In genomic region chr3:136632625-136633081, GRCh38 we compare ENCODE assay signal across 19 cellular contexts.
A peak's percentile ranks its signal among the peaks of the same experiment; 100 is the strongest.
DNase-seq lines count a peak whose midpoint lies in the region; ATAC-seq, FAIRE-seq and TF ChIP-seq lines count a peak whose summit lies in the region.
"Had no signal": no experiment of that assay in that cellular context is flagged by ENCODE, and none has a peak within 500 bp of the region (broad histone marks: within the 10 kb centered on the region; RNA-seq: fewer than 3 reads in every experiment).

No MANE protein-coding gene starts in this region.

- CTCF ChIA-PET in K562 (lab: Yijun Ruan, JAX; ENCODE audit: low intra/inter-chr PET ratio) = no interaction called here

- peak; percentile 34 for DNase-seq in EH (ENCODE audit: low read depth)
- peak; percentile 50 for DNase-seq in LHCN-M2 (ENCODE audit: low read depth)
- DNase-seq in K562 (ENCODE audit: extremely low read depth in 1 of 4, low spot score in 3 of 4) = no peak
- no peak for DNase-seq in osteoblast (ENCODE audit: insufficient read length, low spot score, missing footprints)
- DNase-seq in effector CD4-positive, alpha-beta T cell = no peak
- no peak for DNase-seq in cardiac septum (ENCODE audit: low spot score)
- DNase-seq in activated gamma-delta T cell (lab: John Stamatoyannopoulos, UW) = no peak
- DNase-seq: activated CD4-positive, alpha-beta memory T cell treated with anti-CD3 and anti-CD28 coated beads, Interleukin-2, amount 10 ng/mL, durations not matched to agents 7 days and 5 days; adrenal gland; gastrocnemius medialis; NCI-H1092; right cardiac atrium; stimulated activated CD4-positive, alpha-beta T cell treated with anti-CD3 and anti-CD28 coated beads, Interleukin-4, amount 100 ng/mL, for 1 hour; stimulated activated CD8-positive, alpha-beta memory T cell treated with anti-CD3 and anti-CD28 coated beads, Interleukin-4, amount 100 ng/mL, for 48 hours had no signal

- TF ChIP-seq EP300 in K562 (IDR thresholded peaks at IDR 0.05; ENCODE audit: low read length) = no peak

- 62% methylated on average over 5 of the region's 5 CpGs for WGBS in K562 (ENCODE audit: insufficient coverage, low coverage, missing lambda C conversion rate)

- H4K20me1 ChIP-seq in K562 (replicated peaks; ENCODE audit: control insufficient read depth, insufficient read depth, low read length) (no peaks in the 10 kb centered on the region), osteoblast (ENCODE audit: insufficient read depth, low read length) (peaks cover 9% of the 10 kb centered on the region)

- no peak overlapping the region for H3K9ac ChIP-seq in K562 (ENCODE audit: insufficient read depth in 1 of 2, low read depth in 2 of 2, low read length in 2 of 2)
- H3K9ac ChIP-seq: BLaER1 treated with 17β-estradiol and CSF1 and Interleukin-3, amounts not matched to agents 10 nM and 100 nM; neural progenitor cell had no signal

- TF ChIP-seq CTCF in K562 (IDR thresholded peaks at IDR 0.05 in 2 of 3, conservative IDR thresholded peaks at IDR 0.05 in 1 of 3; ENCODE audit: insufficient read depth in 2 of 3, low read depth in 1 of 3, low read length in 3 of 3) = no peak
- TF ChIP-seq CTCF in osteoblast (IDR thresholded peaks at IDR 0.05; ENCODE audit: extremely low read depth, low read depth, low read length) = no peak

- H3K4me2 ChIP-seq in K562 (ENCODE audit: insufficient read depth, low read length) (no peak overlapping the region), osteoblast (ENCODE audit: insufficient read depth, low read length) (peak overlapping the region; percentile 26)
- H3K4me2 ChIP-seq: BLaER1 treated with 17β-estradiol and CSF1 and Interleukin-3, amounts not matched to agents 10 nM and 100 nM; neural progenitor cell had no signal

- in situ Hi-C loops in K562 (cut with MboI) = no loop called here

- H3K4me1 ChIP-seq in K562 (replicated peaks in 1 of 2; ENCODE audit: control insufficient read depth in 2 of 2, insufficient read depth in 2 of 2, low read length in 2 of 2) (peaks cover 0 to 6% of the 10 kb centered on the region in 2 experiments; a peak in 3 of 5 replicates), osteoblast (ENCODE audit: insufficient read depth, low read length) (peaks cover 19% of the 10 kb centered on the region)
- H3K4me1 ChIP-seq: BLaER1 treated with 17β-estradiol and CSF1 and Interleukin-3, amounts not matched to agents 10 nM and 100 nM; neural progenitor cell had no signal

- H3K27me3 ChIP-seq in K562 (ENCODE audit: control insufficient read depth in 2 of 2, insufficient read depth in 2 of 2, low read length in 2 of 2) (no peaks in the 10 kb centered on the region), osteoblast (ENCODE audit: insufficient read depth, low read length) (no peaks in the 10 kb centered on the region)
- H3K27me3 ChIP-seq: adrenal gland; BLaER1 treated with 17β-estradiol and CSF1 and Interleukin-3, amounts not matched to agents 10 nM and 100 nM; gastrocnemius medialis; neural progenitor cell; SJSA1 had no signal

- no peak for TF ChIP-seq RAD21 in K562 (CRISPR knock-in tag; conservative IDR thresholded peaks at IDR 0.05 in 1 of 2, IDR thresholded peaks at IDR 0.05 in 1 of 2)

- H3K9me3 ChIP-seq in K562 (replicated peaks; ENCODE audit: control insufficient read depth, insufficient read depth, low read depth, low read length) (0 out of 2 replicates have a peak, but pooled peaks cover 2% of the 10 kb centered on the region), osteoblast (ENCODE audit: low read depth, low read length) (no peaks in the 10 kb centered on the region)
- H3K9me3 ChIP-seq: adrenal gland, gastrocnemius medialis, SJSA1 had no signal

- H2AFZ ChIP-seq in K562 (ENCODE audit: low read depth, low read length) = peak overlapping the region; percentile 11; the same call in 1 of the 2 replicates
- H2AFZ ChIP-seq in osteoblast (ENCODE audit: low read length) = no peak overlapping the region
- H2AFZ ChIP-seq: neural progenitor cell had no signal

- no TSS peak for BruUV-seq in K562 (replicated peaks; lab: Mats Ljungman, UMichigan)

- H3K79me2 ChIP-seq in K562 (ENCODE audit: control insufficient read depth, insufficient read depth, low read length) (peaks cover 32% of the 10 kb centered on the region; the same call in 2 of the 3 replicates), osteoblast (ENCODE audit: insufficient read depth, low read length) (peaks cover 83% of the 10 kb centered on the region)

- H3K4me3 ChIP-seq in K562 (no peak overlapping the region), osteoblast (ENCODE audit: insufficient read depth, low read length) (no peak overlapping the region)
- H3K4me3 ChIP-seq: adrenal gland; BLaER1 treated with 17β-estradiol and CSF1 and Interleukin-3, amounts not matched to agents 10 nM and 100 nM; gastrocnemius medialis; neural progenitor cell; SJSA1 had no signal

- TF ChIP-seq POLR2A in K562 (conservative IDR thresholded peaks at IDR 0.05) = no peak

- peak; percentile 56; the same call in 2 of the 3 replicates for ATAC-seq in K562
- ATAC-seq: activated T-helper 17 cell treated with anti-CD3 and anti-CD28 coated beads, Interleukin-2, amount 50 U/mL, for 72 hours; gastrocnemius medialis; right cardiac atrium had no signal

- no peak overlapping the region for H3K27ac ChIP-seq in K562 (ENCODE audit: extremely low read depth, low read depth, low read length)
- no peak overlapping the region for H3K27ac ChIP-seq in osteoblast (ENCODE audit: low read depth, low read length)
- H3K27ac ChIP-seq: adrenal gland; BLaER1 treated with 17β-estradiol and CSF1 and Interleukin-3, amounts not matched to agents 10 nM and 100 nM; gastrocnemius medialis; neural progenitor cell; SJSA1 had no signal

- POLR2A ChIA-PET in K562 (lab: Yijun Ruan, JAX) = interaction anchor here (1.4 kb wide), 1 partner anchor 10 kb away, joined by 3 read pairs; no protein-coding TSS in a partner anchor

- FAIRE-seq in K562 (lab: Jason Lieb, UNC) = no peak
- FAIRE-seq: endothelial cell of umbilical vein had no signal

- H3K36me3 ChIP-seq in K562 (ENCODE audit: control insufficient read depth, insufficient read depth, low read length) (peaks cover 7% of the 10 kb centered on the region; the same call in 1 of the 3 replicates), osteoblast (ENCODE audit: insufficient read depth, low read length) (peaks cover 5% of the 10 kb centered on the region)
- H3K36me3 ChIP-seq: adrenal gland, gastrocnemius medialis, neural progenitor cell had no signal

- intact Hi-C loops in K562 (cut with micrococcal nuclease) (no loop called here), cardiac septum (cut with DNase I) (no loop called here)

- no peaks in the 10 kb centered on the region for H3K9me1 ChIP-seq in K562 (ENCODE audit: control insufficient read depth, insufficient read depth, low read length)

TF ChIP-seq in K562, 482 proteins besides CTCF, POLR2A, EP300 and RAD21:
- no peak for TF ChIP-seq STAT5B (CRISPR knock-in tag; IDR thresholded peaks at IDR 0.05)
- TF ChIP-seq NRF1 (conservative IDR thresholded peaks at IDR 0.05 in 1 of 2, IDR thresholded peaks at IDR 0.05 in 1 of 2) = peak; percentile 47 to 54

Comparison
In these comparisons a context has a peak if more than half of its experiments do, and no peak if none do; other contexts are left out.
1. DNase-seq: peak in EH (single experiment) and LHCN-M2 (single experiment); none in K562 (0 of 4), osteoblast (single experiment), effector CD4-positive, alpha-beta T cell (single experiment), cardiac septum (single experiment) and activated gamma-delta T cell (single experiment).